1 cellular context compared by ENCODE assay signal in genomic region chr10:60908896-60909295, GRCh38.
TF ChIP-seq lines count a peak whose summit lies in the region.

No MANE protein-coding gene starts in this region.

TF ChIP-seq in HepG2, 621 proteins besides CTCF, POLR2A, EP300 and RAD21 (continued from another document):
- 0 out of 2 replicates have a peak, but pooled peaks have one; percentile 27 for TF ChIP-seq PAXIP1 (CRISPR knock-in tag; conservative IDR thresholded peaks at IDR 0.05)
- TF ChIP-seq, protein P1, sequence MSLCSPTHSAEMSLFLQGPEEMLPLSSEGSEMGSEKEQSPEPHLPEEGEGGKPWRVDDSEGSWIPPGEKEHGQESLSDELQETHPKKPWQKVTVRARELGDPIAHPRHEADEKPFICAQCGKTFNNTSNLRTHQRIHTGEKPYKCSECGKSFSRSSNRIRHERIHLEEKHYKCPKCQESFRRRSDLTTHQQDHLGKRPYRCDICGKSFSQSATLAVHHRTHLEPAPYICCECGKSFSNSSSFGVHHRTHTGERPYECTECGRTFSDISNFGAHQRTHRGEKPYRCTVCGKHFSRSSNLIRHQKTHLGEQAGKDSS (CRISPR knock-in tag; IDR thresholded peaks at IDR 0.05; ENCODE audit: borderline replicate concordance, low read depth), result no peak
- TF ChIP-seq, protein P2, sequence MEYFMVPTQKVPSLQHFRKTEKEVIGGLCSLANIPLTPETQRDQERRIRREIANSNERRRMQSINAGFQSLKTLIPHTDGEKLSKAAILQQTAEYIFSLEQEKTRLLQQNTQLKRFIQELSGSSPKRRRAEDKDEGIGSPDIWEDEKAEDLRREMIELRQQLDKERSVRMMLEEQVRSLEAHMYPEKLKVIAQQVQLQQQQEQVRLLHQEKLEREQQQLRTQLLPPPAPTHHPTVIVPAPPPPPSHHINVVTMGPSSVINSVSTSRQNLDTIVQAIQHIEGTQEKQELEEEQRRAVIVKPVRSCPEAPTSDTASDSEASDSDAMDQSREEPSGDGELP (IDR thresholded peaks at IDR 0.05; ENCODE audit: borderline replicate concordance, low read depth), result no peak
- no peak for TF ChIP-seq NR2F2 (IDR thresholded peaks at IDR 0.05; ENCODE audit: borderline replicate concordance, low read depth)
- no peak for TF ChIP-seq NFE2L2 (IDR thresholded peaks at IDR 0.05; ENCODE audit: low read length)
- no peak for TF ChIP-seq MIXL1 (CRISPR knock-in tag; IDR thresholded peaks at IDR 0.05)
- TF ChIP-seq GABPA (IDR thresholded peaks at IDR 0.05; ENCODE audit: low read depth, low read length), result no peak
- TF ChIP-seq GABPA (CRISPR knock-in tag; IDR thresholded peaks at IDR 0.05; ENCODE audit: low read depth), result peak; percentile 24; the same call in 1 of the 2 replicates
